Comparison of ENCODE assay signal across 8 cellular contexts in genomic region chr18:14131914-14132700, GRCh38. TPM values are rescaled to one million over a fixed set of nuclear protein-coding genes. Genes with fewer than 3 reads are reported as not detected.
DNase-seq lines count a peak whose midpoint lies in the region; ATAC-seq and TF ChIP-seq lines count a peak whose summit lies in the region.
"Not testable (repeated sequence)": the region's sequence is repeated elsewhere in the genome, so short reads cannot be mapped to it uniquely, and the experiment has no call there.

TSS of gene ZNF519 (minus strand) at chr18:14132435. CDS start at chr18:14132277, 158 bp downstream.

- POLR2A ChIA-PET in activated CD4-positive, alpha-beta T cell treated with anti-CD3 and anti-CD28 coated beads, Interleukin-2, amount 10 ng/mL, durations not matched to agents 7 days and 5 days (lab: Charles Lee): not testable (repeated sequence)

- TF ChIP-seq CTCF in CD14-positive monocyte (IDR thresholded peaks at IDR 0.05); left lung (IDR thresholded peaks at IDR 0.05): not testable (repeated sequence)

- CTCF ChIA-PET in activated CD4-positive, alpha-beta T cell treated with anti-CD3 and anti-CD28 coated beads, Interleukin-2, amount 10 ng/mL, durations not matched to agents 7 days and 5 days (lab: Charles Lee): not testable (repeated sequence)

- not testable (repeated sequence) for H3K4me1 ChIP-seq in left lung

- not testable (repeated sequence) for H3K36me3 Mint-ChIP-seq in CD14-positive monocyte; dendritic cell treated with granulocyte-macrophage colony-stimulating factor and Interleukin-4, amounts not matched to agents 40 ng/mL and 50 ng/mL, for 4 days (ENCODE audit: low read depth)
- peaks cover 10% of the 10 kb centered on the region for H3K36me3 Mint-ChIP-seq in activated CD4-positive, alpha-beta T cell treated with anti-CD3 and anti-CD28 coated beads, Interleukin-2, amount 10 ng/mL, durations not matched to agents 7 days and 5 days (ENCODE audit: low read depth)

- H3K27me3 ChIP-seq in left lung: not testable (repeated sequence)

- not testable (repeated sequence) for H3K36me3 ChIP-seq in left lung

- not testable (repeated sequence) for H3K27me3 Mint-ChIP-seq in CD14-positive monocyte (ENCODE audit: low read depth in 3 of 3); activated CD4-positive, alpha-beta T cell treated with anti-CD3 and anti-CD28 coated beads, Interleukin-2, amount 10 ng/mL, durations not matched to agents 7 days and 5 days; dendritic cell treated with granulocyte-macrophage colony-stimulating factor and Interleukin-4, amounts not matched to agents 40 ng/mL and 50 ng/mL, for 4 days

- intact Hi-C loops in CD14-positive monocyte (cut with micrococcal nuclease); dendritic cell treated with granulocyte-macrophage colony-stimulating factor and Interleukin-4, amounts not matched to agents 40 ng/mL and 50 ng/mL, for 4 days (cut with micrococcal nuclease); left lung (cut with DNase I): not testable (repeated sequence)

- peak within 1 kb of the TSS; percentile 89 to 95 for H3K4me3 Mint-ChIP-seq in CD14-positive monocyte
- peak within 1 kb of the TSS; percentile 92 for H3K4me3 Mint-ChIP-seq in activated CD4-positive, alpha-beta T cell treated with anti-CD3 and anti-CD28 coated beads, Interleukin-2, amount 10 ng/mL, durations not matched to agents 7 days and 5 days
- peak within 1 kb of the TSS; percentile 85 for H3K4me3 Mint-ChIP-seq in dendritic cell treated with granulocyte-macrophage colony-stimulating factor and Interleukin-4, amounts not matched to agents 40 ng/mL and 50 ng/mL, for 4 days

- ATAC-seq in GM19395 (IDR thresholded peaks at IDR 0.05; ENCODE audit: unreplicated experiment) (peak; percentile 100), HG03558 (IDR thresholded peaks at IDR 0.05; ENCODE audit: extremely low read depth, unreplicated experiment) (peak; percentile 100), left lung (peak; percentile 100)

- peak within 1 kb of the TSS in 1 of 2 donors; percentile 20 for H3K27ac ChIP-seq in left lung

- peak; percentile 92 for DNase-seq in CD14-positive monocyte (ENCODE audit: low spot score)
- peak; percentile 97 for DNase-seq in NCI-H748 (lab: John Stamatoyannopoulos, UW; ENCODE audit: unreplicated experiment)
- DNase-seq in activated CD4-positive, alpha-beta T cell treated with anti-CD3 and anti-CD28 coated beads, Interleukin-2, amount 10 ng/mL, durations not matched to agents 7 days and 5 days: peak; percentile 89
- peak; percentile 87 to 94 for DNase-seq in left lung
- DNase-seq in stimulated activated CD4-positive, alpha-beta T cell treated with anti-CD3 and anti-CD28 coated beads, Interleukin-2, amount 100 ng/mL, for 4 hours (ENCODE audit: low read depth): peak; percentile 82

- not testable (repeated sequence) for H3K9me3 ChIP-seq in left lung

- H3K4me1 Mint-ChIP-seq in CD14-positive monocyte; dendritic cell treated with granulocyte-macrophage colony-stimulating factor and Interleukin-4, amounts not matched to agents 40 ng/mL and 50 ng/mL, for 4 days (ENCODE audit: low read depth): not testable (repeated sequence)
- peaks cover 23% of the 10 kb centered on the region for H3K4me1 Mint-ChIP-seq in activated CD4-positive, alpha-beta T cell treated with anti-CD3 and anti-CD28 coated beads, Interleukin-2, amount 10 ng/mL, durations not matched to agents 7 days and 5 days

- peak within 1 kb of the TSS; percentile 77 to 93 (median 87) for H3K27ac Mint-ChIP-seq in CD14-positive monocyte
- H3K27ac Mint-ChIP-seq in activated CD4-positive, alpha-beta T cell treated with anti-CD3 and anti-CD28 coated beads, Interleukin-2, amount 10 ng/mL, durations not matched to agents 7 days and 5 days: peak within 1 kb of the TSS; percentile 97
- H3K27ac Mint-ChIP-seq in dendritic cell treated with granulocyte-macrophage colony-stimulating factor and Interleukin-4, amounts not matched to agents 40 ng/mL and 50 ng/mL, for 4 days: peak within 1 kb of the TSS; percentile 76

- not testable (repeated sequence) for H3K9me3 Mint-ChIP-seq in CD14-positive monocyte; activated CD4-positive, alpha-beta T cell treated with anti-CD3 and anti-CD28 coated beads, Interleukin-2, amount 10 ng/mL, durations not matched to agents 7 days and 5 days; dendritic cell treated with granulocyte-macrophage colony-stimulating factor and Interleukin-4, amounts not matched to agents 40 ng/mL and 50 ng/mL, for 4 days

- peak within 1 kb of the TSS; percentile 34 to 48 for H3K4me3 ChIP-seq in left lung

RNA-seq across cellular contexts. Expression of gene ZNF519, which starts in this region (rescaled TPM):
- under 1 TPM; 0.52 to 0.63 TPM for polyA plus RNA-seq in CD14-positive monocyte
- 10 to 100 TPM; 14.4 to 16.1 TPM for total RNA-seq in activated CD4-positive, alpha-beta T cell treated with anti-CD3 and anti-CD28 coated beads, Interleukin-2, amount 10 ng/mL, durations not matched to agents 7 days and 5 days
- 1 to 10 TPM; 4.6 to 6.0 TPM for total RNA-seq in left lung

Comparison
In these comparisons a context has a peak if more than half of its experiments do, and no peak if none do; other contexts are left out.
1. Peak in DNase-seq in CD14-positive monocyte; RNA of the gene not detected or under 1 TPM.